In genomic region chr20:41101660-41102059, GRCh38 we compare ENCODE assay signal across 2 cellular contexts.
TF ChIP-seq lines count a peak whose summit lies in the region.

No MANE protein-coding gene starts in this region.

TF ChIP-seq in HCT116, 20 proteins besides CTCF, POLR2A, EP300 and RAD21:
- TF ChIP-seq ZNF274 (IDR thresholded peaks at IDR 0.05; ENCODE audit: low read depth, low read length), result no peak
- TF ChIP-seq ZFX (IDR thresholded peaks at IDR 0.05), result no peak
- no peak for TF ChIP-seq ATF3 (IDR thresholded peaks at IDR 0.05)
- no peak for TF ChIP-seq EZH2 (IDR thresholded peaks at IDR 0.05)
- no peak for TF ChIP-seq POLR2AphosphoS5 (IDR thresholded peaks at IDR 0.05; ENCODE audit: low read depth, low read length)
- TF ChIP-seq MAX (IDR thresholded peaks at IDR 0.05), result no peak
- TF ChIP-seq TCF7L2 (IDR thresholded peaks at IDR 0.05; ENCODE audit: borderline replicate concordance, extremely low read depth, insufficient read depth, insufficient read length), result no peak
- TF ChIP-seq REST (IDR thresholded peaks at IDR 0.05; ENCODE audit: low read depth), result no peak
- no peak for TF ChIP-seq EGR1 (IDR thresholded peaks at IDR 0.05; ENCODE audit: low read depth)
- no peak for TF ChIP-seq ELF1 (IDR thresholded peaks at IDR 0.05; ENCODE audit: borderline replicate concordance, low read depth)
- no peak for TF ChIP-seq CEBPB (IDR thresholded peaks at IDR 0.05; ENCODE audit: low read depth)
- TF ChIP-seq SRF (IDR thresholded peaks at IDR 0.05; ENCODE audit: low read depth), result no peak

TF ChIP-seq in GM12878, 131 proteins besides CTCF, POLR2A, EP300 and RAD21:
- TF ChIP-seq RUNX3 (IDR thresholded peaks at IDR 0.05; ENCODE audit: low read length) (no peak), IRF3 (IDR thresholded peaks at IDR 0.05) (no peak), PKNOX1 (IDR thresholded peaks at IDR 0.05) (no peak), SUZ12 (IDR thresholded peaks at IDR 0.05; ENCODE audit: unreplicated experiment) (no peak), MTA3 (IDR thresholded peaks at IDR 0.05; ENCODE audit: borderline replicate concordance, low read length) (no peak), SREBF1 (IDR thresholded peaks at IDR 0.05; ENCODE audit: low read length) (no peak), TBL1XR1 (IDR thresholded peaks at IDR 0.05; ENCODE audit: low read depth, low read length) (no peak)
